13 cellular contexts compared by ENCODE assay signal in the genomic region with DNA sequence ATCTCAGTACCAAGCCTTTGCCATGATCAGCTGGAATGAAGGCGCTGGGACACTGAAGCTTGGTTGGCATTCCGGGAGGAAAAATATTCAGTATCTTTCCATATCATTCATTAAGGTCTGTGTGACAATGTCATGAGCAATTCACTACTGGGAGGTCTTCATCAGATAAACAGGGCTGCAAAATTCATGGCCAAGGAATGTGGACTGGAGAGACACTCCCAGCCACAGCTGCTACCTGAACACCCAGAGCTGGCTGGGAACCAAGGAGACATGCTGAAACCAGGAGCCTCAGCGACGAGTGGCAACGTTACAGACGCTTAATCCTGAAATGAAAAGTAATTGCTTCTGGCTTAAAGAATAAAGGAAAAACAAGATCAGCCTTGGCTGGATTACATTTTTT. TPM values are rescaled to one million over a fixed set of nuclear protein-coding genes. Genes with fewer than 3 reads are reported as not detected.
DNase-seq lines count a peak whose midpoint lies in the region; ATAC-seq and TF ChIP-seq lines count a peak whose summit lies in the region.
"Had no signal": no experiment of that assay in that cellular context is flagged by ENCODE, and none has a peak within 500 bp of the region (broad histone marks: within the 10 kb centered on the region; RNA-seq: fewer than 3 reads in every experiment).

No MANE protein-coding gene starts in this region.

- no peak overlapping the region for H3K27ac ChIP-seq in WERI-Rb-1
- H3K27ac ChIP-seq in lower lobe of right lung: no peak overlapping the region
- no peak overlapping the region for H3K27ac ChIP-seq in gastroesophageal sphincter
- H3K27ac ChIP-seq: HL-60, VCaP had no signal

- intact Hi-C loops in lower lobe of right lung (cut with DNase I): no loop called here

- no peak for TF ChIP-seq RAD21 in Ishikawa (IDR thresholded peaks at IDR 0.05; ENCODE audit: low read depth)

- ATAC-seq in lower lobe of right lung (peak; percentile 76 to 82), gastroesophageal sphincter (no peak), GM19463 (IDR thresholded peaks at IDR 0.05; ENCODE audit: unreplicated experiment) (no peak)

- peak; percentile 72; the same call in 1 of the 2 replicates for TF ChIP-seq EP300 in Ishikawa (IDR thresholded peaks at IDR 0.05; ENCODE audit: borderline replicate concordance)
- TF ChIP-seq EP300 in gastroesophageal sphincter (IDR thresholded peaks at IDR 0.05): no peak

- H3K36me3 ChIP-seq in WERI-Rb-1 (no peaks in the 10 kb centered on the region), lower lobe of right lung (no peaks in the 10 kb centered on the region), gastroesophageal sphincter (peaks cover 0 to 4% of the 10 kb centered on the region in 2 donors)

- TF ChIP-seq POLR2A in gastroesophageal sphincter (IDR thresholded peaks at IDR 0.05): no peak

- no peak for TF ChIP-seq CTCF in WERI-Rb-1 (IDR thresholded peaks at IDR 0.05; ENCODE audit: low read depth, low read length)
- no peak for TF ChIP-seq CTCF in lower lobe of right lung (IDR thresholded peaks at IDR 0.05)
- no peak for TF ChIP-seq CTCF in gastroesophageal sphincter (IDR thresholded peaks at IDR 0.05)

- DNase-seq in AG08395 (ENCODE audit: low spot score) (peak; percentile 55), WERI-Rb-1 (peak; percentile 52), lower lobe of right lung (peak; percentile 65), DMS53 (lab: John Stamatoyannopoulos, UW) (no peak)
- DNase-seq in stimulated activated naive CD4-positive, alpha-beta T cell (lab: John Stamatoyannopoulos, UW): no peak
- DNase-seq: left ventricle myocardium superior, NCI-H526 had no signal

- H3K4me1 ChIP-seq in lower lobe of right lung: peaks cover 3% of the 10 kb centered on the region
- H3K4me1 ChIP-seq in gastroesophageal sphincter: no peaks in the 10 kb centered on the region

- WGBS in gastroesophageal sphincter (ENCODE audit: low coverage in 1 of 2), 2 donors: 60 to 77% methylated on average over 1 to 6 of the region's 6 CpGs

- no peak overlapping the region for H3K4me3 ChIP-seq in WERI-Rb-1 (ENCODE audit: low read depth, low read length)
- H3K4me3 ChIP-seq in lower lobe of right lung: no peak overlapping the region
- no peak overlapping the region for H3K4me3 ChIP-seq in gastroesophageal sphincter

- H3K9me3 ChIP-seq in WERI-Rb-1 (ENCODE audit: severe bottlenecking) (no peaks in the 10 kb centered on the region), lower lobe of right lung (no peaks in the 10 kb centered on the region), gastroesophageal sphincter (no peaks in the 10 kb centered on the region)

- H3K27me3 ChIP-seq in WERI-Rb-1 (ENCODE audit: insufficient read depth, low read depth, severe bottlenecking) (no peaks in the 10 kb centered on the region), lower lobe of right lung (ENCODE audit: low read depth) (no peaks in the 10 kb centered on the region), gastroesophageal sphincter (no peaks in the 10 kb centered on the region)

TF ChIP-seq in Ishikawa, 13 proteins besides CTCF, POLR2A, EP300 and RAD21:
- TF ChIP-seq ZBTB7A (IDR thresholded peaks at IDR 0.05; ENCODE audit: low read depth) (no peak), MAX (IDR thresholded peaks at IDR 0.05) (peak; percentile 44; the same call in 1 of the 2 replicates), FOXM1 (IDR thresholded peaks at IDR 0.05; ENCODE audit: borderline replicate concordance, low read depth) (peak; percentile 53; the same call in 1 of the 2 replicates), TCF12 (IDR thresholded peaks at IDR 0.05; ENCODE audit: low read depth) (peak; percentile 87), TEAD4 (IDR thresholded peaks at IDR 0.05) (peak; percentile 80), NFIC (IDR thresholded peaks at IDR 0.05) (peak; percentile 81), TAF1 (IDR thresholded peaks at IDR 0.05; ENCODE audit: low read depth) (no peak)
- TF ChIP-seq, protein P1, sequence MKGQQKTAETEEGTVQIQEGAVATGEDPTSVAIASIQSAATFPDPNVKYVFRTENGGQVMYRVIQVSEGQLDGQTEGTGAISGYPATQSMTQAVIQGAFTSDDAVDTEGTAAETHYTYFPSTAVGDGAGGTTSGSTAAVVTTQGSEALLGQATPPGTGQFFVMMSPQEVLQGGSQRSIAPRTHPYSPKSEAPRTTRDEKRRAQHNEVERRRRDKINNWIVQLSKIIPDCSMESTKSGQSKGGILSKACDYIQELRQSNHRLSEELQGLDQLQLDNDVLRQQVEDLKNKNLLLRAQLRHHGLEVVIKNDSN (IDR thresholded peaks at IDR 0.05): no peak

RNA-seq across cellular contexts. Expression of gene DDAH1, which starts 30.6 kb away (rescaled TPM):
- total RNA-seq in lower lobe of right lung (48.4 TPM), gastroesophageal sphincter (10 to 100 TPM in 3 of 4 donors, 1 to 10 TPM in 1; 8.4 to 72.8 (median 27.3) TPM)
- total RNA-seq: B cell had no signal

Comparison
In these comparisons a context has a peak if more than half of its experiments do, and no peak if none do; other contexts are left out.
1. DNase-seq: peak in AG08395 (single experiment), WERI-Rb-1 (single experiment) and lower lobe of right lung (single experiment); none in DMS53 (single experiment) and stimulated activated naive CD4-positive, alpha-beta T cell (0 of 6).
2. ATAC-seq: peak in lower lobe of right lung (2 of 2); none in gastroesophageal sphincter (single experiment) and GM19463 (single experiment).